Comparison of ENCODE assay signal across 19 cellular contexts in genomic region chrX:66919280-66919832, GRCh38.
DNase-seq lines count a peak whose midpoint lies in the region; ATAC-seq and TF ChIP-seq lines count a peak whose summit lies in the region.
"Had no signal": no experiment of that assay in that cellular context is flagged by ENCODE, and none has a peak within 500 bp of the region (broad histone marks: within the 10 kb centered on the region; RNA-seq: fewer than 3 reads in every experiment).

No MANE protein-coding gene starts in this region.

- no peak overlapping the region for H2AFZ ChIP-seq in smooth muscle cell (ENCODE audit: low read depth)

- H3K27ac ChIP-seq in smooth muscle cell (ENCODE audit: low read depth): peak overlapping the region; percentile 23

- 51% methylated on average over 4 of the region's 4 CpGs for WGBS in smooth muscle cell (ENCODE audit: low lambda C conversion rate)

- no peaks in the 10 kb centered on the region for H3K9me3 ChIP-seq in smooth muscle cell (replicated peaks; ENCODE audit: low read depth)

- no peak overlapping the region for H3K4me2 ChIP-seq in smooth muscle cell

- H3K4me1 ChIP-seq in smooth muscle cell (ENCODE audit: low read depth): no peaks in the 10 kb centered on the region

- H3K9ac ChIP-seq in smooth muscle cell (ENCODE audit: low read depth): no peak overlapping the region

- H4K20me1 ChIP-seq in smooth muscle cell (ENCODE audit: low read depth): no peaks in the 10 kb centered on the region

- intact Hi-C loops in left colon (cut with DNase I, micrococcal nuclease): no loop called here

- no peak for TF ChIP-seq CTCF in smooth muscle cell (IDR thresholded peaks at IDR 0.05; ENCODE audit: borderline replicate concordance, insufficient read depth, poor library complexity, severe bottlenecking)

- no peak overlapping the region for H3K4me3 ChIP-seq in smooth muscle cell
- H3K4me3 ChIP-seq: K562 had no signal

- no peaks in the 10 kb centered on the region for H3K27me3 ChIP-seq in smooth muscle cell (ENCODE audit: low read depth)

- no peaks in the 10 kb centered on the region for H3K79me2 ChIP-seq in smooth muscle cell (ENCODE audit: low read depth)

- H3K36me3 ChIP-seq in smooth muscle cell (ENCODE audit: low read depth): no peaks in the 10 kb centered on the region

- ATAC-seq in left colon (peak; percentile 72), HG03469 (IDR thresholded peaks at IDR 0.05; ENCODE audit: unreplicated experiment) (no peak)
- ATAC-seq: K562, SK-N-SH treated with all-trans-retinoic acid at 6 μM for 48 hours had no signal

- peak; percentile 37 for DNase-seq in HT1080 (ENCODE audit: low read depth)
- peak; percentile 8 for DNase-seq in T1000 (lab: John Stamatoyannopoulos, UW)
- no peak for DNase-seq in left colon
- DNase-seq in smooth muscle cell (lab: John Stamatoyannopoulos, UW; ENCODE audit: unreplicated experiment): no peak
- no peak for DNase-seq in pons (ENCODE audit: low spot score)
- no peak for DNase-seq in NCI-H1417 (lab: John Stamatoyannopoulos, UW)
- DNase-seq in stimulated activated CD4-positive, alpha-beta T cell treated with anti-CD3 and anti-CD28 coated beads, Interleukin-12 subunit alpha, Interleukin-12 subunit beta, amount 100 ng/mL, for 4 hours: no peak
- DNase-seq: AML-193, COR-L47, DMS53, H7, NCI-H1092, NCI-H1694, NCI-H2227 treated with DMSO at 0.1 percent for 48 hours, NCI-H524, Right ventricle myocardium superior had no signal

- no peaks in the 10 kb centered on the region for H3F3A ChIP-seq in smooth muscle cell (ENCODE audit: low read depth)

Comparison
In these comparisons a context has a peak if more than half of its experiments do, and no peak if none do; other contexts are left out.
1. DNase-seq: peak in HT1080 (single experiment) and T1000 (single experiment); none in left colon (0 of 2), smooth muscle cell (single experiment), pons (single experiment), NCI-H1417 (0 of 3) and stimulated activated CD4-positive, alpha-beta T cell treated with anti-CD3 and anti-CD28 coated beads, Interleukin-12 subunit alpha, Interleukin-12 subunit beta, amount 100 ng/mL, for 4 hours (single experiment).